In genomic region chr1:183522104-183522503, GRCh38 we compare ENCODE assay signal across 26 cellular contexts.
"Had no signal": no experiment of that assay in that cellular context is flagged by ENCODE, and none has a peak within 500 bp of the region (broad histone marks: within the 10 kb centered on the region; RNA-seq: fewer than 3 reads in every experiment).

No MANE protein-coding gene starts in this region.

- H3K9me3 Mint-ChIP-seq: dendritic cell treated with granulocyte-macrophage colony-stimulating factor and Interleukin-4, amounts not matched to agents 40 ng/mL and 50 ng/mL, for 4 days; nephron; neural progenitor cell; type B pancreatic cell had no signal

- DNase-seq: colonic mucosa; effector memory CD4-positive, alpha-beta T cell; foreskin keratinocyte; heart left ventricle; kidney; left lung; mesendoderm; stimulated activated CD4-positive, alpha-beta T cell treated with anti-CD3 and anti-CD28 coated beads, Interleukin-12 subunit alpha, Interleukin-12 subunit beta, amount 100 ng/mL, for 4 hours; stimulated activated CD4-positive, alpha-beta T cell treated with anti-CD3 and anti-CD28 coated beads, Interleukin-1b, Interleukin-23, amount 100 ng/mL, for 48 hours; stimulated activated CD4-positive, alpha-beta T cell treated with anti-CD3 and anti-CD28 coated beads, Interleukin-4, amount 100 ng/mL, for 1 hour; stimulated activated CD8-positive, alpha-beta memory T cell treated with anti-CD3 and anti-CD28 coated beads, Interleukin-4, amount 100 ng/mL, for 48 hours; stimulated activated naive CD4-positive, alpha-beta T cell treated with Interleukin-2 at 50 U/mL for 16 hours; stomach; testis; tibial artery had no signal

- H3K27me3 Mint-ChIP-seq: dendritic cell treated with granulocyte-macrophage colony-stimulating factor and Interleukin-4, amounts not matched to agents 40 ng/mL and 50 ng/mL, for 4 days; type B pancreatic cell had no signal

- H3K9me3 ChIP-seq: colonic mucosa, esophagus muscularis mucosa, gastroesophageal sphincter, heart left ventricle, left lung, prostate gland, right atrium auricular region, stomach, testis, tibial artery had no signal

- H3K4me3 ChIP-seq: colonic mucosa, esophagus muscularis mucosa, gastroesophageal sphincter, heart left ventricle, hepatocyte, left lung, neural progenitor cell, prostate gland, right atrium auricular region, smooth muscle cell, stomach, testis, tibial artery had no signal

- H3K27ac Mint-ChIP-seq: dendritic cell treated with granulocyte-macrophage colony-stimulating factor and Interleukin-4, amounts not matched to agents 40 ng/mL and 50 ng/mL, for 4 days; nephron; neural progenitor cell; type B pancreatic cell had no signal

- H3K4me1 ChIP-seq: colonic mucosa, esophagus muscularis mucosa, gastroesophageal sphincter, left lung, neural progenitor cell, prostate gland, right atrium auricular region, stomach, testis, tibial artery had no signal

- H3K36me3 ChIP-seq: colonic mucosa, prostate gland had no signal

- H3K4me1 Mint-ChIP-seq: nephron, neural progenitor cell had no signal

- H3K4me3 Mint-ChIP-seq: dendritic cell treated with granulocyte-macrophage colony-stimulating factor and Interleukin-4, amounts not matched to agents 40 ng/mL and 50 ng/mL, for 4 days; nephron; neural progenitor cell; type B pancreatic cell had no signal

- H3K27me3 ChIP-seq: colonic mucosa, esophagus muscularis mucosa, foreskin keratinocyte, gastroesophageal sphincter, heart left ventricle, hepatocyte, left lung, neural progenitor cell, right atrium auricular region, stomach, testis, tibial artery had no signal

- ATAC-seq: foreskin keratinocyte, gastroesophageal sphincter, heart left ventricle, left lung, sciatic nerve had no signal

- H3K27ac ChIP-seq: colonic mucosa, esophagus muscularis mucosa, foreskin keratinocyte, gastroesophageal sphincter, heart left ventricle, hepatocyte, left lung, neural progenitor cell, prostate gland, right atrium auricular region, stomach, testis, tibial artery had no signal
